Comparison of ENCODE assay signal across 17 cellular contexts in the genomic region with DNA sequence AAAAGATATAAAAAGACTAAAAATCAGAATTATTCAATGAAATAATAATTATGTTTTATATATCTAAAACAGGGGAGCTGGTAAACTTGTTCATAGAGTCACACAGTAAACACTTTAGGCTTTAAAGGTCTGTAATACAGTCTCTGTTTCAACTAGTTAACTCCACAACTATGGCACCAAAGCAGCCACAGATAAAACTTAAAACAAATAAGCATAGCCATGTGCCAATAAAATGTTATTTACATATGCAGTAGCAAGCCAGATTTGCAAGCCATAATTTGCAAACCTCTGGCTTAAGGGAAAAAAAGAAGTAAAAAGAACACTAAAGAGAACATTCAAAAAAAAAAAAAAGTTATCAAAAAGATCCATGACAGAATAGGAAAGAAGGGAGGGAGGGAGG.
"Had no signal": no experiment of that assay in that cellular context is flagged by ENCODE, and none has a peak within 500 bp of the region (broad histone marks: within the 10 kb centered on the region; RNA-seq: fewer than 3 reads in every experiment).

No MANE protein-coding gene starts in this region.

- H3K4me1 Mint-ChIP-seq: nephron progenitor cell had no signal

- H3K4me3 Mint-ChIP-seq: dendritic cell treated with granulocyte-macrophage colony-stimulating factor and Interleukin-4, amounts not matched to agents 40 ng/mL and 50 ng/mL, for 4 days; memory B cell; nephron progenitor cell; stimulated activated naive B cell treated with anti-CD40 and anti-IgM and Interleukin-4, amounts not matched to agents 10 μg/mL and 1 μg/mL and 100 μg/mL, for 72 hours; stimulated activated naive CD8-positive, alpha-beta T cell treated with anti-CD3 and anti-CD28 coated beads, Interleukin-15, amount 100 ng/mL, for 72 hours had no signal

- ATAC-seq: effector memory CD8-positive, alpha-beta T cell; heart right ventricle; left lung; lower lobe of right lung; stimulated activated naive B cell treated with anti-CD40 and anti-IgM and Interleukin-4, amounts not matched to agents 10 μg/mL and 1 μg/mL and 100 μg/mL, for 72 hours; stimulated activated naive CD8-positive, alpha-beta T cell treated with anti-CD3 and anti-CD28 coated beads, Interleukin-15, amount 100 ng/mL, for 72 hours had no signal

- H3K27ac Mint-ChIP-seq: dendritic cell treated with granulocyte-macrophage colony-stimulating factor and Interleukin-4, amounts not matched to agents 40 ng/mL and 50 ng/mL, for 4 days; stimulated activated naive B cell treated with anti-CD40 and anti-IgM and Interleukin-4, amounts not matched to agents 10 μg/mL and 1 μg/mL and 100 μg/mL, for 72 hours; stimulated activated naive CD8-positive, alpha-beta T cell treated with anti-CD3 and anti-CD28 coated beads, Interleukin-15, amount 100 ng/mL, for 72 hours had no signal

- H3K9me3 Mint-ChIP-seq: dendritic cell treated with granulocyte-macrophage colony-stimulating factor and Interleukin-4, amounts not matched to agents 40 ng/mL and 50 ng/mL, for 4 days; effector memory CD8-positive, alpha-beta T cell; memory B cell; stimulated activated naive B cell treated with anti-CD40 and anti-IgM and Interleukin-4, amounts not matched to agents 10 μg/mL and 1 μg/mL and 100 μg/mL, for 72 hours; stimulated activated naive CD8-positive, alpha-beta T cell treated with anti-CD3 and anti-CD28 coated beads, Interleukin-15, amount 100 ng/mL, for 72 hours had no signal

- H3K27me3 Mint-ChIP-seq: dendritic cell treated with granulocyte-macrophage colony-stimulating factor and Interleukin-4, amounts not matched to agents 40 ng/mL and 50 ng/mL, for 4 days; effector memory CD8-positive, alpha-beta T cell; memory B cell; stimulated activated naive B cell treated with anti-CD40 and anti-IgM and Interleukin-4, amounts not matched to agents 10 μg/mL and 1 μg/mL and 100 μg/mL, for 72 hours; stimulated activated naive CD8-positive, alpha-beta T cell treated with anti-CD3 and anti-CD28 coated beads, Interleukin-15, amount 100 ng/mL, for 72 hours had no signal

- DNase-seq: effector memory CD8-positive, alpha-beta T cell; gastrocnemius medialis; heart right ventricle; hypothalamus; islet precursor cell; left lung; lower lobe of right lung; midbrain; nephron progenitor cell; sigmoid colon; stimulated activated CD4-positive, alpha-beta T cell treated with anti-CD3 and anti-CD28 coated beads, Interleukin-2, amount 100 ng/mL, for 24 hours; stimulated activated CD4-positive, alpha-beta T cell treated with anti-CD3 and anti-CD28 coated beads, Interleukin-4, amount 100 ng/mL, for 4 hours; stimulated activated naive B cell treated with anti-CD40 and anti-IgM and Interleukin-4, amounts not matched to agents 10 μg/mL and 1 μg/mL and 100 μg/mL, for 72 hours; stimulated activated naive CD8-positive, alpha-beta T cell treated with anti-CD3 and anti-CD28 coated beads, Interleukin-15, amount 100 ng/mL, for 72 hours; transverse colon had no signal
